ENCODE assay signal across 8 cellular contexts in the genomic region with DNA sequence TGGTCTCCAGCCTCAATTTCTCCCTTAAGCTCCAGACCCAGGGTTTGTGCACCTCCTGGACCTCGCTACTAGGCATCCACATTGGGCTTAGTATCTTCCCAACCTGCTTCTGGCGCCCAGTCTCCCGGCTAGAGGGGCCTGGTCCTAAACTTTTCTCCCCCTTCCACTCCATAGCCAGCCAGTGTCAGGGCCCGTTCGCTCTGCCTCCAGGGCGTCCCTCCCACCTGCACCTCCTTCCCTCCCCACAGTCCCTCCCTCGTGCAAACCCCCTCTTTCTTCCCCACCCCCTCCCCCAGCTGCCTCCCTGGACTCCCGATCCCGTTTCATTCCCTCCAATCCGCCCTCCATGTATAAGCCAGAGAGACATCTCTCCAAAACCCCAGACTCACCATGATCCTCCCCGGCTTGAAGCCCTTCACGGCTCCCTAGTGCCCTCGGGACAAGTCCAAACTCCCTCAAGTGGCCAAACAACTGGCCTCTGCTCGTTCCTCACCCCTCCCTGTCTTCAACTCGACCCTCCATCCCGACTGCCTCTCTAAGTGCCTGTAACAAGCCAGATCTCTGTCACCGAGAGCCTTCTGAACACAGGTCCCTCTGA. TPM values are rescaled to one million over a fixed set of nuclear protein-coding genes. Genes with fewer than 3 reads are reported as not detected.
DNase-seq lines count a peak whose midpoint lies in the region; ATAC-seq and TF ChIP-seq lines count a peak whose summit lies in the region.

No MANE protein-coding gene starts in this region.

- peak overlapping the region; percentile 80 for H3K27ac ChIP-seq in lower lobe of right lung
- peak overlapping the region; percentile 58 to 77 (median 68) for H3K27ac ChIP-seq in thyroid gland

- intact Hi-C loops in dendritic cell treated with granulocyte-macrophage colony-stimulating factor and Interleukin-4, amounts not matched to agents 40 ng/mL and 50 ng/mL, for 4 days (cut with micrococcal nuclease) = loop anchor here (5.0 kb wide), 3 partner anchors 71 to 214 kb away; a partner anchor contains a TSS
- intact Hi-C loops in lower lobe of right lung (cut with DNase I) (no loop called here), thyroid gland (cut with DNase I) (no loop called here)

- no peaks in the 10 kb centered on the region for H3K9me3 Mint-ChIP-seq in dendritic cell treated with granulocyte-macrophage colony-stimulating factor and Interleukin-4, amounts not matched to agents 40 ng/mL and 50 ng/mL, for 4 days

- H3K4me3 ChIP-seq in lower lobe of right lung (peak overlapping the region; percentile 71), thyroid gland (replicated peaks in 1 of 3) (peak overlapping the region; percentile 79 to 98 (median 96))

- peak; percentile 1 to 20 for ATAC-seq in lower lobe of right lung
- no peak for ATAC-seq in HG03025 (IDR thresholded peaks at IDR 0.05; ENCODE audit: low FRiP score, unreplicated experiment)

- peaks cover 54% of the 10 kb centered on the region for H3K4me1 ChIP-seq in lower lobe of right lung
- H3K4me1 ChIP-seq in thyroid gland = peaks cover 16 to 36% of the 10 kb centered on the region in 2 donors

- H3K4me3 Mint-ChIP-seq in dendritic cell treated with granulocyte-macrophage colony-stimulating factor and Interleukin-4, amounts not matched to agents 40 ng/mL and 50 ng/mL, for 4 days = peak overlapping the region; percentile 95

- no peaks in the 10 kb centered on the region for H3K27me3 Mint-ChIP-seq in dendritic cell treated with granulocyte-macrophage colony-stimulating factor and Interleukin-4, amounts not matched to agents 40 ng/mL and 50 ng/mL, for 4 days

- no peak for TF ChIP-seq CTCF in lower lobe of right lung (IDR thresholded peaks at IDR 0.05)
- no peak for TF ChIP-seq CTCF in thyroid gland (IDR thresholded peaks at IDR 0.05)

- no peak for TF ChIP-seq POLR2A in thyroid gland (IDR thresholded peaks at IDR 0.05)

- no peaks in the 10 kb centered on the region for H3K27me3 ChIP-seq in lower lobe of right lung (ENCODE audit: low read depth)
- H3K27me3 ChIP-seq in thyroid gland = no peaks in the 10 kb centered on the region

- peaks cover 43% of the 10 kb centered on the region for H3K36me3 Mint-ChIP-seq in dendritic cell treated with granulocyte-macrophage colony-stimulating factor and Interleukin-4, amounts not matched to agents 40 ng/mL and 50 ng/mL, for 4 days (ENCODE audit: low read depth)

- H3K4me1 Mint-ChIP-seq in dendritic cell treated with granulocyte-macrophage colony-stimulating factor and Interleukin-4, amounts not matched to agents 40 ng/mL and 50 ng/mL, for 4 days (ENCODE audit: low read depth) = peaks cover 76% of the 10 kb centered on the region

- H3K27ac Mint-ChIP-seq in dendritic cell treated with granulocyte-macrophage colony-stimulating factor and Interleukin-4, amounts not matched to agents 40 ng/mL and 50 ng/mL, for 4 days = peak overlapping the region; percentile 94

- H3K36me3 ChIP-seq in lower lobe of right lung (no peaks in the 10 kb centered on the region), thyroid gland (no peaks in the 10 kb centered on the region)

- WGBS in thyroid gland, 2 donors = 3 to 4% methylated on average over 17 of the region's 17 CpGs

- peak; percentile 11 for DNase-seq in activated CD4-positive, CD25-positive, alpha-beta regulatory T cell treated with anti-CD3 and anti-CD28 coated beads, Interleukin-2, amount 50 U/mL, for 16 hours (ENCODE audit: low read depth, low spot score)
- DNase-seq in activated CD4-positive, CD25-positive, alpha-beta regulatory T cell treated with anti-CD3 and anti-CD28 coated beads, Interleukin-2, amount 50 U/mL, for 72 hours = no peak
- DNase-seq in OCI-M1 (lab: John Stamatoyannopoulos, UW) (peak; percentile 84), lower lobe of right lung (peak; percentile 59), thyroid gland (peak; percentile 14 to 26), HK-2 (ENCODE audit: unreplicated experiment) (no peak)

- no peaks in the 10 kb centered on the region for H3K9me3 ChIP-seq in lower lobe of right lung
- H3K9me3 ChIP-seq in thyroid gland = no peaks in the 10 kb centered on the region

RNA-seq across cellular contexts. Expression of a gene that starts 1.0 kb away (rescaled TPM):
- total RNA-seq in lower lobe of right lung = 74.4 TPM
- total RNA-seq in thyroid gland = 100 to 1,000 TPM in 3 of 4 donors, 10 to 100 TPM in 1; 79.5 to 212 (median 124) TPM

RNA-seq across cellular contexts. Expression of a gene that starts 5.4 kb away (rescaled TPM):
- total RNA-seq in lower lobe of right lung = 149 TPM
- 10 to 100 TPM in 3 of 4 donors, 1 to 10 TPM in 1; 6.3 to 54.7 (median 17.6) TPM for total RNA-seq in thyroid gland

RNA-seq across cellular contexts. Expression of a gene that starts 20.6 kb away (rescaled TPM):
- total RNA-seq in lower lobe of right lung = 2.1 TPM
- 1 to 10 TPM in 3 of 4 donors, under 1 TPM in 1; 0.78 to 2.2 (median 1.1) TPM for total RNA-seq in thyroid gland

RNA-seq across cellular contexts. Expression of a gene that starts 45.0 kb away (rescaled TPM):
- not detected for total RNA-seq in lower lobe of right lung
- total RNA-seq in thyroid gland = not detected

RNA-seq across cellular contexts. Expression of a gene that starts 49.7 kb away (rescaled TPM):
- total RNA-seq in lower lobe of right lung = 33.7 TPM
- 10 to 100 TPM; 38.8 to 60.3 (median 50.8) TPM for total RNA-seq in thyroid gland

Comparison
In these comparisons a context has a peak if more than half of its experiments do, and no peak if none do; other contexts are left out.
1. DNase-seq: peak in activated CD4-positive, CD25-positive, alpha-beta regulatory T cell treated with anti-CD3 and anti-CD28 coated beads, Interleukin-2, amount 50 U/mL, for 16 hours (single experiment), OCI-M1 (single experiment), lower lobe of right lung (single experiment) and thyroid gland (2 of 2); none in activated CD4-positive, CD25-positive, alpha-beta regulatory T cell treated with anti-CD3 and anti-CD28 coated beads, Interleukin-2, amount 50 U/mL, for 72 hours (single experiment) and HK-2 (single experiment).